ENCODE assay signal across 8 cellular contexts in genomic region chr5:142977363-142978051, GRCh38.
DNase-seq lines count a peak whose midpoint lies in the region; ATAC-seq and TF ChIP-seq lines count a peak whose summit lies in the region.

No MANE protein-coding gene starts in this region.

- H3K9ac ChIP-seq in adipocyte (ENCODE audit: low read length) = no peak overlapping the region

- H3K36me3 Mint-ChIP-seq in natural killer cell treated with Interleukin-12 subunit alpha and Interleukin-12 subunit beta and Interleukin-15 and Interleukin-18, amount 100 ng/mL, for 72 hours = peaks cover 25% of the 10 kb centered on the region

- no peaks in the 10 kb centered on the region for H3K27me3 Mint-ChIP-seq in natural killer cell treated with Interleukin-12 subunit alpha and Interleukin-12 subunit beta and Interleukin-15 and Interleukin-18, amount 100 ng/mL, for 72 hours

- peaks cover 10% of the 10 kb centered on the region for H3K9me3 Mint-ChIP-seq in natural killer cell treated with Interleukin-12 subunit alpha and Interleukin-12 subunit beta and Interleukin-15 and Interleukin-18, amount 100 ng/mL, for 72 hours

- intact Hi-C loops in head of caudate nucleus (cut with DNase I) = no loop called here
- intact Hi-C loops in Right ventricle myocardium superior (cut with DNase I) = no loop called here

- H3K4me3 Mint-ChIP-seq in natural killer cell treated with Interleukin-12 subunit alpha and Interleukin-12 subunit beta and Interleukin-15 and Interleukin-18, amount 100 ng/mL, for 72 hours = peak overlapping the region; percentile 82

- H3K9me3 ChIP-seq in adipocyte (ENCODE audit: control insufficient read depth, low read length) = no peaks in the 10 kb centered on the region

- ATAC-seq in HG02870 (IDR thresholded peaks at IDR 0.05; ENCODE audit: unreplicated experiment) = peak; percentile 73
- ATAC-seq in natural killer cell treated with Interleukin-12 subunit alpha and Interleukin-12 subunit beta and Interleukin-15 and Interleukin-18, amount 100 ng/mL, for 72 hours = peak; percentile 91 to 95
- ATAC-seq in Right ventricle myocardium superior (ENCODE audit: poor library complexity) = no peak

- no peaks in the 10 kb centered on the region for H3K36me3 ChIP-seq in adipocyte (ENCODE audit: control insufficient read depth, insufficient read depth, low read length, severe bottlenecking)

- in situ Hi-C loops in GM13976 (cut with MboI; ENCODE audit: low sequenced_read_pairs, unreplicated experiment) = no loop called here

- peak; percentile 37 for DNase-seq in GM13976 (ENCODE audit: low spot score)
- DNase-seq in SIG-M5 (lab: John Stamatoyannopoulos, UW) = peak; percentile 92
- DNase-seq in adipocyte (ENCODE audit: low read depth) = peak; percentile 50
- DNase-seq in natural killer cell treated with Interleukin-12 subunit alpha and Interleukin-12 subunit beta and Interleukin-15 and Interleukin-18, amount 100 ng/mL, for 72 hours (ENCODE audit: low spot score) = peak; percentile 89
- DNase-seq in head of caudate nucleus = no peak
- no peak for DNase-seq in COLO829 (ENCODE audit: low spot score)
- no peak for DNase-seq in Right ventricle myocardium superior

- H3K4me1 Mint-ChIP-seq in natural killer cell treated with Interleukin-12 subunit alpha and Interleukin-12 subunit beta and Interleukin-15 and Interleukin-18, amount 100 ng/mL, for 72 hours (ENCODE audit: low read depth in 2 of 2) = peaks cover 86 to 97% of the 10 kb centered on the region in 2 donors

- H3K27ac Mint-ChIP-seq in natural killer cell treated with Interleukin-12 subunit alpha and Interleukin-12 subunit beta and Interleukin-15 and Interleukin-18, amount 100 ng/mL, for 72 hours = peak overlapping the region; percentile 94 to 96

- no peak overlapping the region for H3K4me3 ChIP-seq in adipocyte (ENCODE audit: low read length)

- H3K27me3 ChIP-seq in adipocyte (replicated peaks; ENCODE audit: control insufficient read depth, insufficient read depth, low read length) = no peaks in the 10 kb centered on the region

- no peak for TF ChIP-seq CTCF in GM13976 (IDR thresholded peaks at IDR 0.05; ENCODE audit: borderline replicate concordance, control extremely low read depth, extremely low read depth, insufficient read depth, missing control alignments)

- H3K4me1 ChIP-seq in adipocyte (ENCODE audit: control insufficient read depth, insufficient read depth, low read length) = peaks cover 12% of the 10 kb centered on the region

Comparison
In these comparisons a context has a peak if more than half of its experiments do, and no peak if none do; other contexts are left out.
1. DNase-seq: peak in GM13976 (single experiment), SIG-M5 (single experiment), adipocyte (single experiment) and natural killer cell treated with Interleukin-12 subunit alpha and Interleukin-12 subunit beta and Interleukin-15 and Interleukin-18, amount 100 ng/mL, for 72 hours (single experiment); none in head of caudate nucleus (0 of 42), COLO829 (single experiment) and Right ventricle myocardium superior (single experiment).